In genomic region chr10:124717911-124718734, GRCh38 we compare ENCODE assay signal across 8 cellular contexts. TPM values are rescaled to one million over a fixed set of nuclear protein-coding genes. Genes with fewer than 3 reads are reported as not detected.
DNase-seq lines count a peak whose midpoint lies in the region; ATAC-seq and TF ChIP-seq lines count a peak whose summit lies in the region.

No MANE protein-coding gene starts in this region.

- no peaks in the 10 kb centered on the region for H3K9me2 ChIP-seq in hepatocyte (replicated peaks; ENCODE audit: insufficient read depth)

- H3K36me3 Mint-ChIP-seq in activated CD4-positive, alpha-beta T cell treated with anti-CD3 and anti-CD28 coated beads, Interleukin-2, amount 10 ng/mL, durations not matched to agents 7 days and 5 days (ENCODE audit: low read depth) = peaks cover 39% of the 10 kb centered on the region

- H3K79me2 ChIP-seq in hepatocyte = peaks cover 91% of the 10 kb centered on the region

- no peak overlapping the region for H3K27ac ChIP-seq in hepatocyte

- CTCF ChIA-PET in activated CD4-positive, alpha-beta T cell treated with anti-CD3 and anti-CD28 coated beads, Interleukin-2, amount 10 ng/mL, durations not matched to agents 7 days and 5 days (lab: Charles Lee) = interaction anchor here (0.7 to 16.4 kb wide), 18 partner anchors 10 to 94 kb away, joined by 3 to 209 read pairs (median 6); no protein-coding TSS in a partner anchor

- no peaks in the 10 kb centered on the region for H3K9me3 Mint-ChIP-seq in activated CD4-positive, alpha-beta T cell treated with anti-CD3 and anti-CD28 coated beads, Interleukin-2, amount 10 ng/mL, durations not matched to agents 7 days and 5 days

- H3K4me1 Mint-ChIP-seq in activated CD4-positive, alpha-beta T cell treated with anti-CD3 and anti-CD28 coated beads, Interleukin-2, amount 10 ng/mL, durations not matched to agents 7 days and 5 days = peaks cover 91% of the 10 kb centered on the region

- peak; percentile 36 for ATAC-seq in GM21515 (IDR thresholded peaks at IDR 0.05; ENCODE audit: unreplicated experiment)

- 88% methylated on average over 12 of the region's 12 CpGs for WGBS in hepatocyte (ENCODE audit: low lambda C conversion rate, missing lambda C conversion rate)

- H4K20me1 ChIP-seq in hepatocyte (ENCODE audit: insufficient read depth, poor library complexity, severe bottlenecking) = peaks cover 27% of the 10 kb centered on the region

- no peaks in the 10 kb centered on the region for H3K27me3 ChIP-seq in hepatocyte

- H3K4me3 ChIP-seq in hepatocyte = no peak overlapping the region

- peak overlapping the region; percentile 96 for H3K27ac Mint-ChIP-seq in activated CD4-positive, alpha-beta T cell treated with anti-CD3 and anti-CD28 coated beads, Interleukin-2, amount 10 ng/mL, durations not matched to agents 7 days and 5 days

- peak; percentile 8 for DNase-seq in COLO668 (lab: John Stamatoyannopoulos, UW; ENCODE audit: unreplicated experiment)
- peak; percentile 73 to 87 for DNase-seq in Kasumi-1 (lab: John Stamatoyannopoulos, UW)
- DNase-seq in activated CD4-positive, alpha-beta T cell treated with anti-CD3 and anti-CD28 coated beads, Interleukin-2, amount 10 ng/mL, durations not matched to agents 7 days and 5 days = peak; percentile 72
- peak; percentile 32 for DNase-seq in effector CD8-positive, alpha-beta T cell (lab: John Stamatoyannopoulos, UW)
- DNase-seq in renal cortical epithelial cell (ENCODE audit: low read depth) = peak; percentile 79
- no peak for DNase-seq in hepatocyte (ENCODE audit: low spot score)
- DNase-seq in NCI-H345 treated with DMSO at 0.1 percent for 48 hours (lab: John Stamatoyannopoulos, UW; ENCODE audit: unreplicated experiment) = no peak

- no peak overlapping the region for H2AFZ ChIP-seq in hepatocyte

- no peaks in the 10 kb centered on the region for H3K9me3 ChIP-seq in hepatocyte (ENCODE audit: low read depth)

- POLR2A ChIA-PET in activated CD4-positive, alpha-beta T cell treated with anti-CD3 and anti-CD28 coated beads, Interleukin-2, amount 10 ng/mL, durations not matched to agents 7 days and 5 days (lab: Charles Lee) = interaction anchor here (0.7 to 2.3 kb wide), 3 partner anchors 11 to 47 kb away, joined by 3 to 6 read pairs (median 4); no protein-coding TSS in a partner anchor

- TF ChIP-seq CTCF in hepatocyte (IDR thresholded peaks at IDR 0.05; ENCODE audit: poor library complexity) = no peak

- H3K4me3 Mint-ChIP-seq in activated CD4-positive, alpha-beta T cell treated with anti-CD3 and anti-CD28 coated beads, Interleukin-2, amount 10 ng/mL, durations not matched to agents 7 days and 5 days = peak overlapping the region; percentile 30

- no peaks in the 10 kb centered on the region for H3K36me3 ChIP-seq in hepatocyte (replicated peaks; ENCODE audit: insufficient read depth, low read depth)

- H3K27me3 Mint-ChIP-seq in activated CD4-positive, alpha-beta T cell treated with anti-CD3 and anti-CD28 coated beads, Interleukin-2, amount 10 ng/mL, durations not matched to agents 7 days and 5 days = no peaks in the 10 kb centered on the region

- peaks cover 9% of the 10 kb centered on the region for H3K4me1 ChIP-seq in hepatocyte (ENCODE audit: insufficient read depth)

- no peak overlapping the region for H3K4me2 ChIP-seq in hepatocyte

RNA-seq across cellular contexts. Expression of gene FAM53B, which starts 26.1 kb away (rescaled TPM):
- 10 to 100 TPM; 30.1 to 30.9 TPM for total RNA-seq in activated CD4-positive, alpha-beta T cell treated with anti-CD3 and anti-CD28 coated beads, Interleukin-2, amount 10 ng/mL, durations not matched to agents 7 days and 5 days
- total RNA-seq in renal cortical epithelial cell (15.5 and 20.4 TPM in 2 replicates), hepatocyte (20.6 and 23.6 TPM in 2 replicates)
- 9.1 and 10.3 TPM in 2 replicates for polyA plus RNA-seq in hepatocyte

Comparison
In these comparisons a context has a peak if more than half of its experiments do, and no peak if none do; other contexts are left out.
1. DNase-seq: peak in COLO668 (single experiment), Kasumi-1 (2 of 2), activated CD4-positive, alpha-beta T cell treated with anti-CD3 and anti-CD28 coated beads, Interleukin-2, amount 10 ng/mL, durations not matched to agents 7 days and 5 days (single experiment), effector CD8-positive, alpha-beta T cell (single experiment) and renal cortical epithelial cell (single experiment); none in hepatocyte (single experiment) and NCI-H345 treated with DMSO at 0.1 percent for 48 hours (single experiment).